Comparison of ENCODE assay signal across 8 cellular contexts in the genomic region with DNA sequence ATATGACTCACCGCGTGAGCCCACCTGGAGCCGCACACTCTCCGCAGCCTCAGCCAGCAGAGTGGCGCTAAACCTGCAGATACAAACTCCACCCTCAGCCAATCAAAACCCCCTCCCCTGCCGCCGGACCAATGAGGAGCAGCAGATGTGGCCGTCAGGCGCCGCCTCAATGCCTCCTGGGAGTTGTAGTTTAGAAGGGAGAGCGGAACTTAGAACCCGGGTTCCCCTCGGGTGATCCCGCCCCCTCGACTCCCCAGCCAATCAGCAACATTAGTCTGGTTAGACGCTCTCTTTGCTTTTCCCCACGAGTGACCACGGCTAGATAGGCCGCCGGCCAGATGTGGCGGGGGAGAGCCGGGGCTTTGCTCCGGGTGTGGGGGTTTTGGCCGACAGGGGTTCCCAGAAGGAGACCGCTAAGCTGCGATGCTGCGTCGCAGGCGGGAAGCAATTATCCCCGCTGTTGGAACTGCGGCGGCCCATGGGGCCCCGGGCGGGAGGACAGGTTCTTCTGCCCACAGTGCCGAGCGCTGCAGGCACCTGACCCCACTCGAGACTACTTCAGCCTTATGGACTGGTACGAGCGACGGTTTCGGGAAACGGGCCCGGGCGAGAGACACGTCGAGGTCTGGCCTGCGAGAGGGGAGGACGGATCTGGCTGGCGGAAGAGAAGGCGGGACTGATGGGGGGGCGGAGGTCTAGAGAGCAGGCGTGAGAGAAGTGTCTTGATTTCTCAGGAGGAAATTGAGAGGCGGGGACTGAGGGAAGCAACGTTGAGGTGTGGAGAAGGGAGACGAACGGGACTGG. TPM values are rescaled to one million over a fixed set of nuclear protein-coding genes. Genes with fewer than 3 reads are reported as not detected.
DNase-seq lines count a peak whose midpoint lies in the region; ATAC-seq, FAIRE-seq and TF ChIP-seq lines count a peak whose summit lies in the region.

Gene CHEK2, minus strand, starts transcription at position 63 of the 804 bp plus-strand sequence. CDS start 7,099 bp downstream, outside the sequence.
Gene HSCB, plus strand, starts transcription at position 282 of the 804 bp plus-strand sequence. Its CDS starts 57 bp downstream, at position 339.

- peak within 1 kb of the TSS; percentile 86 for H3K4me3 Mint-ChIP-seq in activated T-helper 1 cell treated with anti-CD3 and anti-CD28 coated beads, Interleukin-12 subunit alpha, Interleukin-12 subunit beta, Interleukin-2, Interleukin-4 antibody, amounts not matched to agents 30 ng/mL and 10 ng/mL and 1 ng/mL, durations not matched to agents 14 hours and 24 hours and 36 hours

- intact Hi-C loops in activated T-helper 1 cell treated with anti-CD3 and anti-CD28 coated beads, Interleukin-12 subunit alpha, Interleukin-12 subunit beta, Interleukin-2, Interleukin-4 antibody, amounts not matched to agents 30 ng/mL and 10 ng/mL and 1 ng/mL, durations not matched to agents 14 hours and 24 hours and 36 hours (cut with micrococcal nuclease) = loop anchor here (1.0 to 2.0 kb wide), 9 partner anchors 30 to 823 kb away; partner anchors contain the start of genes CCDC117, KREMEN1, PITPNB and XBP1
- intact Hi-C loops in esophagus squamous epithelium (cut with DNase I) = no loop called here

- H3K36me3 ChIP-seq in KOPT-K1 (ENCODE audit: insufficient read depth, low read length) (peaks cover 46% of the 10 kb centered on the region), esophagus squamous epithelium (peaks cover 0 to 36% (median 18%) of the 10 kb centered on the region in 3 donors)

- no peaks in the 10 kb centered on the region for H3K27me3 ChIP-seq in esophagus squamous epithelium

- DNase-seq in DMS79 treated with DMSO at 0.1 percent for 48 hours (lab: John Stamatoyannopoulos, UW) = peak; percentile 80
- peak; percentile 97 for DNase-seq in RCC 7860 (ENCODE audit: low spot score)
- peak; percentile 97 for DNase-seq in activated T-helper 1 cell treated with anti-CD3 and anti-CD28 coated beads, Interleukin-12 subunit alpha, Interleukin-12 subunit beta, Interleukin-2, Interleukin-4 antibody, amounts not matched to agents 30 ng/mL and 10 ng/mL and 1 ng/mL, durations not matched to agents 14 hours and 24 hours and 36 hours (ENCODE audit: low spot score)
- DNase-seq in esophagus squamous epithelium (lab: John Stamatoyannopoulos, UW) = peak; percentile 93
- peak; percentile 99 for DNase-seq in myocyte (ENCODE audit: low read depth)
- DNase-seq in stimulated activated CD8-positive, alpha-beta memory T cell treated with anti-CD3 and anti-CD28 coated beads, Interleukin-7, amount 100 ng/mL, for 48 hours (ENCODE audit: extremely low read depth in 1 of 2, low read depth in 1 of 2) = peak; percentile 94 to 99

- peak in 2 of 6 experiments; percentile 13 to 28 for TF ChIP-seq CTCF in esophagus squamous epithelium (IDR thresholded peaks at IDR 0.05)

- peaks cover 42% of the 10 kb centered on the region for H3K4me1 Mint-ChIP-seq in activated T-helper 1 cell treated with anti-CD3 and anti-CD28 coated beads, Interleukin-12 subunit alpha, Interleukin-12 subunit beta, Interleukin-2, Interleukin-4 antibody, amounts not matched to agents 30 ng/mL and 10 ng/mL and 1 ng/mL, durations not matched to agents 14 hours and 24 hours and 36 hours (ENCODE audit: low read depth)

- peaks cover 11% of the 10 kb centered on the region for H3K36me3 Mint-ChIP-seq in activated T-helper 1 cell treated with anti-CD3 and anti-CD28 coated beads, Interleukin-12 subunit alpha, Interleukin-12 subunit beta, Interleukin-2, Interleukin-4 antibody, amounts not matched to agents 30 ng/mL and 10 ng/mL and 1 ng/mL, durations not matched to agents 14 hours and 24 hours and 36 hours (ENCODE audit: low read depth)

- H3K4me3 ChIP-seq in esophagus squamous epithelium = peak within 1 kb of the TSS; percentile 68 to 100 (median 92)

- H3K27me3 Mint-ChIP-seq in activated T-helper 1 cell treated with anti-CD3 and anti-CD28 coated beads, Interleukin-12 subunit alpha, Interleukin-12 subunit beta, Interleukin-2, Interleukin-4 antibody, amounts not matched to agents 30 ng/mL and 10 ng/mL and 1 ng/mL, durations not matched to agents 14 hours and 24 hours and 36 hours (ENCODE audit: insufficient read depth) = no peaks in the 10 kb centered on the region

- FAIRE-seq in RCC 7860 (lab: Jason Lieb, UNC) = peak; percentile 93

- 0% methylated on average over 19 to 24 of the region's 56 CpGs for WGBS in esophagus squamous epithelium, 2 donors

- H3K9me3 ChIP-seq in KOPT-K1 (ENCODE audit: insufficient read depth, low read length, poor library complexity, severe bottlenecking) (no peaks in the 10 kb centered on the region), esophagus squamous epithelium (no peaks in the 10 kb centered on the region)

- no peaks in the 10 kb centered on the region for H3K9me3 Mint-ChIP-seq in activated T-helper 1 cell treated with anti-CD3 and anti-CD28 coated beads, Interleukin-12 subunit alpha, Interleukin-12 subunit beta, Interleukin-2, Interleukin-4 antibody, amounts not matched to agents 30 ng/mL and 10 ng/mL and 1 ng/mL, durations not matched to agents 14 hours and 24 hours and 36 hours

- peak in 2 of 4 donors; percentile 71 to 78 for TF ChIP-seq POLR2A in esophagus squamous epithelium (IDR thresholded peaks at IDR 0.05)

- H3K27ac ChIP-seq in KOPT-K1 (ENCODE audit: low read depth, low read length, poor library complexity, severe bottlenecking) = peak within 1 kb of the TSS; percentile 90
- H3K27ac ChIP-seq in esophagus squamous epithelium = peak within 1 kb of the TSS; percentile 92 to 100 (median 98)

- peak within 1 kb of the TSS; percentile 70 for H3K27ac Mint-ChIP-seq in activated T-helper 1 cell treated with anti-CD3 and anti-CD28 coated beads, Interleukin-12 subunit alpha, Interleukin-12 subunit beta, Interleukin-2, Interleukin-4 antibody, amounts not matched to agents 30 ng/mL and 10 ng/mL and 1 ng/mL, durations not matched to agents 14 hours and 24 hours and 36 hours

- peak; percentile 84 for ATAC-seq in GM21786 (IDR thresholded peaks at IDR 0.05; ENCODE audit: unreplicated experiment)

- peaks cover 3 to 33% (median 7%) of the 10 kb centered on the region in 3 donors for H3K4me1 ChIP-seq in esophagus squamous epithelium

RNA-seq across cellular contexts. Expression of gene CHEK2, which starts in this region (rescaled TPM):
- total RNA-seq in activated T-helper 1 cell treated with anti-CD3 and anti-CD28 coated beads, Interleukin-12 subunit alpha, Interleukin-12 subunit beta, Interleukin-2, Interleukin-4 antibody, amounts not matched to agents 30 ng/mL and 10 ng/mL and 1 ng/mL, durations not matched to agents 14 hours and 24 hours and 36 hours = 31.4 and 35.0 TPM in 2 replicates
- total RNA-seq in esophagus squamous epithelium = 10 to 100 TPM in 2 of 4 donors, 1 to 10 TPM in 2; 6.6 to 17.4 (median 11.2) TPM
- total RNA-seq in myocyte = 6.6 and 10.9 TPM in 2 replicates
- polyA plus RNA-seq in myocyte (2012) = 5.3 TPM

RNA-seq across cellular contexts. Expression of gene HSCB, which starts in this region (rescaled TPM):
- total RNA-seq in activated T-helper 1 cell treated with anti-CD3 and anti-CD28 coated beads, Interleukin-12 subunit alpha, Interleukin-12 subunit beta, Interleukin-2, Interleukin-4 antibody, amounts not matched to agents 30 ng/mL and 10 ng/mL and 1 ng/mL, durations not matched to agents 14 hours and 24 hours and 36 hours = 16.6 and 18.0 TPM in 2 replicates
- total RNA-seq in esophagus squamous epithelium = 10 to 100 TPM; 14.4 to 24.9 (median 16.3) TPM
- 15.6 and 20.8 TPM in 2 replicates for total RNA-seq in myocyte
- 11.9 TPM for polyA plus RNA-seq in myocyte (2012)

Comparison
In these comparisons a context has a peak if more than half of its experiments do, and no peak if none do; other contexts are left out.
1. Peak in every context shown above with its lines: DNase-seq, ATAC-seq, H3K4me3 ChIP-seq and H3K27ac ChIP-seq.